ENCODE assay signal across 17 cellular contexts in genomic region chr12:111664961-111665865, GRCh38. TPM values are rescaled to one million over a fixed set of nuclear protein-coding genes. Genes with fewer than 3 reads are reported as not detected.
DNase-seq lines count a peak whose midpoint lies in the region; ATAC-seq, FAIRE-seq and TF ChIP-seq lines count a peak whose summit lies in the region.
"Had no signal": no experiment of that assay in that cellular context is flagged by ENCODE, and none has a peak within 500 bp of the region (broad histone marks: within the 10 kb centered on the region; RNA-seq: fewer than 3 reads in every experiment).

No MANE protein-coding gene starts in this region.

- H2BK20ac ChIP-seq in H1 (ENCODE audit: low read length), result no peak overlapping the region

- H3K27ac ChIP-seq in CD4-positive, CD25-positive, alpha-beta regulatory T cell (ENCODE audit: insufficient read depth, low read length, poor library complexity, severe bottlenecking), result no peak overlapping the region
- H3K27ac ChIP-seq in H1 (ENCODE audit: low read depth, low read length), result 0 out of 2 replicates have a peak overlapping the region, but pooled peaks have one; percentile 19
- no peak overlapping the region for H3K27ac ChIP-seq in MM.1S (ENCODE audit: low read length)
- H3K27ac ChIP-seq: left lung, right lobe of liver had no signal

- H3K27me3 ChIP-seq in CD4-positive, CD25-positive, alpha-beta regulatory T cell (ENCODE audit: control insufficient read depth, insufficient read depth, low read length), result no peaks in the 10 kb centered on the region
- H3K27me3 ChIP-seq in NT2/D1 (ENCODE audit: insufficient read depth, insufficient read length) (no peaks in the 10 kb centered on the region), H1 (replicated peaks in 1 of 4; ENCODE audit: control insufficient read depth in 3 of 4, extremely low read depth in 1 of 4, insufficient read depth in 3 of 4, low read length in 3 of 4) (no peaks in the 10 kb centered on the region), MM.1S (replicated peaks; ENCODE audit: insufficient read depth, low read length) (no peaks in the 10 kb centered on the region)
- H3K27me3 ChIP-seq: left lung, right lobe of liver, stomach had no signal

- no peak overlapping the region for H2BK5ac ChIP-seq in H1 (ENCODE audit: low read depth, low read length)

- no peak overlapping the region for H4K8ac ChIP-seq in H1 (ENCODE audit: extremely low read depth, insufficient read depth, low read length)

- CTCF ChIA-PET in H1 (lab: Charles Lee; ENCODE audit: partially characterized antibody), result interaction anchor here (0.6 to 1.5 kb wide), 4 partner anchors 9 to 210 kb away, joined by 3 read pairs; no protein-coding TSS in a partner anchor

- no peak for TF ChIP-seq RAD21 in H1 (IDR thresholded peaks at IDR 0.05 in 1 of 2, conservative IDR thresholded peaks at IDR 0.05 in 1 of 2; ENCODE audit: low read depth in 2 of 2, low read length in 2 of 2)

- no peak overlapping the region for H3K4ac ChIP-seq in H1 (replicated peaks; ENCODE audit: insufficient read length, low read depth, low read length)

- no peaks in the 10 kb centered on the region; the same call in 1 of the 2 replicates for H3F3A ChIP-seq in MM.1S (ENCODE audit: insufficient read depth, low read length)

- H3K4me3 Mint-ChIP-seq in CD4-positive, CD25-positive, alpha-beta regulatory T cell, result no peak overlapping the region
- no peak overlapping the region for H3K4me3 Mint-ChIP-seq in endothelial cell (ENCODE audit: unreplicated experiment)

- no peak for ATAC-seq in CD4-positive, CD25-positive, alpha-beta regulatory T cell (ENCODE audit: low read depth in 2 of 2)
- ATAC-seq: left lung, right lobe of liver had no signal

- H3K4me2 ChIP-seq in H1 (ENCODE audit: insufficient read depth in 1 of 2, low read depth in 2 of 2, low read length in 2 of 2) (no peak overlapping the region; a peak in 1 of 4 replicates), MM.1S (ENCODE audit: low read depth, low read length) (no peak overlapping the region)

- no peak overlapping the region for H3K4me3 ChIP-seq in CD4-positive, CD25-positive, alpha-beta regulatory T cell (ENCODE audit: low read depth, low read length)
- H3K4me3 ChIP-seq in NT2/D1 (ENCODE audit: insufficient read length, low read depth), result no peak overlapping the region
- H3K4me3 ChIP-seq in H1 (ENCODE audit: extremely low read depth in 1 of 4, insufficient read depth in 2 of 4, low read depth in 3 of 4, low read length in 4 of 4), result no peak overlapping the region
- H3K4me3 ChIP-seq in MM.1S (ENCODE audit: low read length), result no peak overlapping the region
- H3K4me3 ChIP-seq in foreskin fibroblast (ENCODE audit: low read depth in 1 of 2, low read length in 2 of 2), result no peak overlapping the region
- H3K4me3 ChIP-seq: left lung, right lobe of liver, stomach had no signal

- no peaks in the 10 kb centered on the region for H3K27me3 Mint-ChIP-seq in CD4-positive, CD25-positive, alpha-beta regulatory T cell
- no peaks in the 10 kb centered on the region for H3K27me3 Mint-ChIP-seq in endothelial cell (ENCODE audit: unreplicated experiment)

- H3K23ac ChIP-seq in H1 (ENCODE audit: insufficient read length), result no peak overlapping the region

- H3K18ac ChIP-seq in H1 (ENCODE audit: extremely low read depth, low read length), result no peak overlapping the region

- no peaks in the 10 kb centered on the region for H3K79me1 ChIP-seq in H1 (ENCODE audit: low read depth, low read length)

- H3K27ac Mint-ChIP-seq in CD4-positive, CD25-positive, alpha-beta regulatory T cell, result peak overlapping the region in 2 of 3 donors; percentile 57 to 62
- H3K27ac Mint-ChIP-seq in endothelial cell (ENCODE audit: unreplicated experiment), result no peak overlapping the region

- H3K56ac ChIP-seq in H1 (replicated peaks; ENCODE audit: insufficient read length, low read depth, low read length), result no peak overlapping the region

- TF ChIP-seq CTCF in H1 (IDR thresholded peaks at IDR 0.05; ENCODE audit: control extremely low read depth in 1 of 3, insufficient read depth in 1 of 3, low read depth in 1 of 3, low read length in 3 of 3), result no peak
- TF ChIP-seq CTCF in endothelial cell (IDR thresholded peaks at IDR 0.05; ENCODE audit: unreplicated experiment), result no peak
- no peak for TF ChIP-seq CTCF in MM.1S (IDR thresholded peaks at IDR 0.05; ENCODE audit: low read length)
- TF ChIP-seq CTCF in foreskin fibroblast (IDR thresholded peaks at IDR 0.05; ENCODE audit: low read depth, low read length), result no peak

- no peak for FAIRE-seq in H1 (lab: Jason Lieb, UNC)
- FAIRE-seq: frontal cortex, urothelium cell line had no signal

- H3K9me3 Mint-ChIP-seq in CD4-positive, CD25-positive, alpha-beta regulatory T cell, result no peaks in the 10 kb centered on the region
- no peaks in the 10 kb centered on the region for H3K9me3 Mint-ChIP-seq in endothelial cell (ENCODE audit: unreplicated experiment)

- H3K9me3 ChIP-seq in CD4-positive, CD25-positive, alpha-beta regulatory T cell (ENCODE audit: control insufficient read depth in 2 of 2, low read length in 2 of 2), result no peaks in the 10 kb centered on the region
- H3K9me3 ChIP-seq in NT2/D1 (ENCODE audit: insufficient read depth, low read length) (no peaks in the 10 kb centered on the region), H1 (ENCODE audit: insufficient read depth in 2 of 2, low read depth in 1 of 2, low read length in 1 of 2) (no peaks in the 10 kb centered on the region), MM.1S (replicated peaks; ENCODE audit: insufficient read depth, low read length) (no peaks in the 10 kb centered on the region)
- H3K9me3 ChIP-seq: left lung, right lobe of liver, stomach had no signal

- H4K91ac ChIP-seq in H1 (replicated peaks; ENCODE audit: insufficient read length, low read length), result no peak overlapping the region

- H2AFZ ChIP-seq in H1 (ENCODE audit: low read length), result no peak overlapping the region
- no peak overlapping the region for H2AFZ ChIP-seq in MM.1S (ENCODE audit: low read length)

- H2BK120ac ChIP-seq in H1 (replicated peaks; ENCODE audit: low read depth, low read length), result no peak overlapping the region

- H3K79me2 ChIP-seq in H1 (ENCODE audit: control insufficient read depth in 1 of 2, insufficient read depth in 2 of 2, low read length in 2 of 2) (no peaks in the 10 kb centered on the region), MM.1S (ENCODE audit: low read length) (no peaks in the 10 kb centered on the region)

- no peak overlapping the region for H2AK5ac ChIP-seq in H1 (ENCODE audit: low read depth, low read length)

- H2BK15ac ChIP-seq in H1 (ENCODE audit: low read length), result no peak overlapping the region

- 92% methylated on average over 11 of the region's 11 CpGs; no CpG with 5 or more reads in 1 of the 2 experiments for WGBS in H1 (ENCODE audit: extremely low coverage in 1 of 2, insufficient coverage in 1 of 2, insufficient read length in 1 of 2, insufficient replicate concordance in 2 of 2, low coverage in 1 of 2, low lambda C conversion rate in 2 of 2, missing lambda C conversion rate in 1 of 2), 2 experiments

- no peak for TF ChIP-seq POLR2A in H1 (IDR thresholded peaks at IDR 0.05; ENCODE audit: control extremely low read depth in 1 of 2, low read depth in 2 of 2, low read length in 2 of 2)

- H3K9me2 ChIP-seq in MM.1S (replicated peaks; ENCODE audit: insufficient read depth, low read length), result no peaks in the 10 kb centered on the region

- TF ChIP-seq EP300 in H1 (IDR thresholded peaks at IDR 0.05; ENCODE audit: borderline replicate concordance in 1 of 2, low read depth in 2 of 2, low read length in 2 of 2), result no peak

- H4K20me1 ChIP-seq in H1 (replicated peaks in 1 of 2; ENCODE audit: control insufficient read depth in 1 of 2, insufficient read depth in 2 of 2, low read length in 2 of 2) (peaks cover 0 to 3% of the 10 kb centered on the region in 2 experiments), MM.1S (ENCODE audit: insufficient read depth, low read length) (no peaks in the 10 kb centered on the region)

- no peak overlapping the region for H4K5ac ChIP-seq in H1 (ENCODE audit: insufficient read length, low read depth, low read length)

- H3K9ac ChIP-seq in NT2/D1 (ENCODE audit: insufficient read length, low read depth) (no peak overlapping the region), H1 (replicated peaks in 1 of 4; ENCODE audit: extremely low read depth in 1 of 4, low read depth in 3 of 4, low read length in 3 of 4) (no peak overlapping the region; a peak in 1 of 7 replicates), MM.1S (ENCODE audit: low read length) (no peak overlapping the region)

- H3K14ac ChIP-seq in H1 (ENCODE audit: insufficient read length), result no peak overlapping the region

- H3K23me2 ChIP-seq in H1 (ENCODE audit: low read depth, low read length), result no peaks in the 10 kb centered on the region

- H3K4me1 Mint-ChIP-seq in CD4-positive, CD25-positive, alpha-beta regulatory T cell, result peaks cover 0 to 7% (median 5%) of the 10 kb centered on the region in 4 donors
- H3K4me1 Mint-ChIP-seq in endothelial cell (ENCODE audit: unreplicated experiment), result no peaks in the 10 kb centered on the region

- peaks cover 69% of the 10 kb centered on the region for H3K36me3 ChIP-seq in CD4-positive, CD25-positive, alpha-beta regulatory T cell (ENCODE audit: control insufficient read depth, insufficient read depth, low read length)
- peaks cover 52% of the 10 kb centered on the region for H3K36me3 ChIP-seq in NT2/D1 (ENCODE audit: insufficient read depth, insufficient read length, low read length)
- H3K36me3 ChIP-seq in H1 (ENCODE audit: control insufficient read depth in 2 of 4, insufficient read depth in 4 of 4, low read length in 3 of 4), result peaks cover 6 to 35% (median 17%) of the 10 kb centered on the region in 4 experiments; a peak in 7 of 8 replicates
- no peaks in the 10 kb centered on the region for H3K36me3 ChIP-seq in MM.1S (replicated peaks; ENCODE audit: insufficient read depth, low read length)

- no peaks in the 10 kb centered on the region for H3K4me1 ChIP-seq in CD4-positive, CD25-positive, alpha-beta regulatory T cell (ENCODE audit: control insufficient read depth, insufficient read depth, low read length, poor library complexity, severe bottlenecking)
- H3K4me1 ChIP-seq in NT2/D1 (ENCODE audit: insufficient read depth, insufficient read length) (peaks cover 2% of the 10 kb centered on the region), H1 (replicated peaks in 1 of 4; ENCODE audit: control insufficient read depth in 3 of 4, insufficient read depth in 4 of 4, low read length in 3 of 4) (peaks cover 0 to 2% (median 0%) of the 10 kb centered on the region in 4 experiments; a peak in 1 of 7 replicates), MM.1S (ENCODE audit: low read length) (no peaks in the 10 kb centered on the region)
- H3K4me1 ChIP-seq: left lung had no signal

- POLR2A ChIA-PET in H1 (lab: Charles Lee; ENCODE audit: partially characterized antibody), result interaction anchor here (0.8 to 1.6 kb wide), 2 partner anchors 19 to 44 kb away, joined by 3 to 6 read pairs; no protein-coding TSS in a partner anchor

- DNase-seq in CD4-positive, CD25-positive, alpha-beta regulatory T cell, result no peak
- DNase-seq in NT2/D1 (ENCODE audit: low read depth, low spot score), result peak; percentile 63
- no peak for DNase-seq in H1 (ENCODE audit: low read depth in 1 of 2, low spot score in 2 of 2)
- DNase-seq in occipital lobe (lab: John Stamatoyannopoulos, UW), result peak; percentile 6
- no peak for DNase-seq in endothelial cell (ENCODE audit: low spot score)
- DNase-seq in MM.1S, result no peak
- no peak for DNase-seq in foreskin fibroblast
- no peak for DNase-seq in 8988T
- DNase-seq: cerebellar nuclear complex, DND-41, IMR-90, left lung, NCI-H1930, right lobe of liver, stomach had no signal

- H2BK12ac ChIP-seq in H1 (ENCODE audit: low read depth, low read length), result no peak overlapping the region

- peaks cover 46% of the 10 kb centered on the region for H3K36me3 Mint-ChIP-seq in CD4-positive, CD25-positive, alpha-beta regulatory T cell
- H3K36me3 Mint-ChIP-seq in endothelial cell (ENCODE audit: low read depth, unreplicated experiment), result peaks cover 24% of the 10 kb centered on the region

RNA-seq across cellular contexts. Expression of gene BRAP, which starts 20.5 kb away (rescaled TPM):
- 23.7 TPM for total RNA-seq in CD4-positive, CD25-positive, alpha-beta regulatory T cell
- 10 to 100 TPM; 21.2 to 26.1 (median 25.4) TPM for polyA plus RNA-seq in CD4-positive, CD25-positive, alpha-beta regulatory T cell
- total RNA-seq in H1 (2021; fragmentation: NEBNext Ultra II Directional; extraction: Animal tissue kit (Norgen Biotek cat#: 25700)), result 20.1 and 22.2 TPM in 2 replicates
- polyA plus RNA-seq in H1 (2011; rRNA removed), result 11.7 and 12.8 TPM in 2 replicates
- polyA plus RNA-seq in H1 (2011; cell fraction: cytosol; rRNA removed), result 16.2 TPM
- polyA plus RNA-seq in H1 (2011; cell fraction: nucleus; rRNA removed), result 10.9 TPM
- polyA plus RNA-seq in H1 (2012, experiment 1 of 2), result 13.3 to 16.6 TPM (median 15.1 TPM) in 4 replicates
- polyA plus RNA-seq in H1 (2012, experiment 2 of 2), result 1.5 TPM
- 11.9 TPM for polyA plus RNA-seq in H1 (2013, experiment 1 of 2)
- 12.7 TPM for polyA plus RNA-seq in H1 (2013, experiment 2 of 2)
- 30.8 and 37.0 TPM in 2 replicates for polyA minus RNA-seq in H1 (2011; rRNA and poly(A)+ RNA removed)
- polyA minus RNA-seq in H1 (2011; cell fraction: cytosol; rRNA and poly(A)+ RNA removed), result 16.7 TPM
- polyA minus RNA-seq in H1 (2011; cell fraction: nucleus; rRNA and poly(A)+ RNA removed), result 15.3 TPM
- 28.7 TPM for total RNA-seq in occipital lobe
- 22.0 TPM for total RNA-seq in endothelial cell (ENCODE audit: unreplicated experiment)

RNA-seq across cellular contexts. Expression of gene ACAD10, which starts 20.6 kb away (rescaled TPM):
- total RNA-seq in CD4-positive, CD25-positive, alpha-beta regulatory T cell, result 27.6 TPM
- 10 to 100 TPM in 2 of 4 donors, 1 to 10 TPM in 2; 6.9 to 11.8 (median 10.1) TPM for polyA plus RNA-seq in CD4-positive, CD25-positive, alpha-beta regulatory T cell
- total RNA-seq in H1 (2021; fragmentation: NEBNext Ultra II Directional; extraction: Animal tissue kit (Norgen Biotek cat#: 25700)), result 23.3 and 23.5 TPM in 2 replicates
- 17.3 and 26.3 TPM in 2 replicates for polyA plus RNA-seq in H1 (2011; rRNA removed)
- 21.8 TPM for polyA plus RNA-seq in H1 (2011; cell fraction: cytosol; rRNA removed)
- 74.7 TPM for polyA plus RNA-seq in H1 (2011; cell fraction: nucleus; rRNA removed)
- polyA plus RNA-seq in H1 (2012, experiment 1 of 2), result 20.4 to 23.2 TPM (median 22.5 TPM) in 4 replicates
- polyA plus RNA-seq in H1 (2012, experiment 2 of 2), result 16.7 TPM
- 20.7 TPM for polyA plus RNA-seq in H1 (2013, experiment 1 of 2)
- polyA plus RNA-seq in H1 (2013, experiment 2 of 2), result 15.3 TPM
- polyA minus RNA-seq in H1 (2011; rRNA and poly(A)+ RNA removed), result 37.2 and 46.4 TPM in 2 replicates
- polyA minus RNA-seq in H1 (2011; cell fraction: cytosol; rRNA and poly(A)+ RNA removed), result 18.9 TPM
- polyA minus RNA-seq in H1 (2011; cell fraction: nucleus; rRNA and poly(A)+ RNA removed), result 52.6 TPM
- total RNA-seq in occipital lobe (11.1 TPM), endothelial cell (ENCODE audit: unreplicated experiment) (26.8 TPM)

Comparison
In these comparisons a context has a peak if more than half of its experiments do, and no peak if none do; other contexts are left out.
1. DNase-seq: peak in NT2/D1 (single experiment) and occipital lobe (single experiment); none in CD4-positive, CD25-positive, alpha-beta regulatory T cell (0 of 3), H1 (0 of 2), endothelial cell (single experiment), MM.1S (single experiment), foreskin fibroblast (0 of 2) and 8988T (single experiment).